ENCODE assay signal across 1 cellular context in genomic region chr2:54083440-54083839, GRCh38.
TF ChIP-seq lines count a peak whose summit lies in the region.

No MANE protein-coding gene starts in this region.

TF ChIP-seq in GM23338, 12 proteins besides CTCF, POLR2A, EP300 and RAD21 (continued from another document):
- TF ChIP-seq REST (IDR thresholded peaks at IDR 0.05; ENCODE audit: unreplicated experiment) (no peak), NANOG (IDR thresholded peaks at IDR 0.05; ENCODE audit: borderline replicate concordance) (no peak), EZH2 (IDR thresholded peaks at IDR 0.05; ENCODE audit: low read depth, unreplicated experiment) (no peak), STAT1 (IDR thresholded peaks at IDR 0.05; ENCODE audit: unreplicated experiment) (no peak), CREB1 (CRISPR knock-in tag; IDR thresholded peaks at IDR 0.05; ENCODE audit: low read depth) (no peak), POLR2AphosphoS5 (IDR thresholded peaks at IDR 0.05; ENCODE audit: low read depth) (no peak), JUNB (IDR thresholded peaks at IDR 0.05; ENCODE audit: unreplicated experiment) (no peak)
- TF ChIP-seq, protein P1, sequence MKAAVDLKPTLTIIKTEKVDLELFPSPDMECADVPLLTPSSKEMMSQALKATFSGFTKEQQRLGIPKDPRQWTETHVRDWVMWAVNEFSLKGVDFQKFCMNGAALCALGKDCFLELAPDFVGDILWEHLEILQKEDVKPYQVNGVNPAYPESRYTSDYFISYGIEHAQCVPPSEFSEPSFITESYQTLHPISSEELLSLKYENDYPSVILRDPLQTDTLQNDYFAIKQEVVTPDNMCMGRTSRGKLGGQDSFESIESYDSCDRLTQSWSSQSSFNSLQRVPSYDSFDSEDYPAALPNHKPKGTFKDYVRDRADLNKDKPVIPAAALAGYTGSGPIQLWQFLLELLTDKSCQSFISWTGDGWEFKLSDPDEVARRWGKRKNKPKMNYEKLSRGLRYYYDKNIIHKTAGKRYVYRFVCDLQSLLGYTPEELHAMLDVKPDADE (IDR thresholded peaks at IDR 0.05), result no peak
